In the genomic region with DNA sequence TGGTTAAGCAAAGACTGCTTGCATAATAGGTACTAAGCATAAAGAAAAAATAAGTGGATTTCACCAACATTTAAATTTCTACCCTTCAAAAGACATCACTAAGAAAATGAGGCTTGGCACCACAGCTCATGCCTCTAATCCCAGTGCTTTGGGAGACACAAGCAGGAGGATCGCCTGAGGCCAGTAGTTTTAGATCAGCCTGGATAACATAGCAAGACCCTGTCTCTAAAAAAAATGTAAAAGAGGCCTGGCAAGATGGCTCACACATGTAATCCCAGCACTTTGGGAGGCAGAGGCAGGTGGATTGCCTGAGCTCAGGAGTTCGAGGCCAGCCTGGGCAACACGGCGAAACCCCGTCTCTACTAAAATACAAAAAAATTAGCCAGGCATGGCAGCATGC, we compare ENCODE assay signal across 10 cellular contexts.
"Had no signal": no experiment of that assay in that cellular context is flagged by ENCODE, and none has a peak within 500 bp of the region (broad histone marks: within the 10 kb centered on the region; RNA-seq: fewer than 3 reads in every experiment).

No MANE protein-coding gene starts in this region.

- DNase-seq: GM23248, GOT3, H7, HFFc6, KBM-7 had no signal

- H3K4me1 ChIP-seq: HAP-1 had no signal

- H3K9me3 Mint-ChIP-seq: IgD-negative memory B cell had no signal

- H3K27me3 Mint-ChIP-seq: IgD-negative memory B cell had no signal

- H3K4me3 ChIP-seq: GM23248, HAP-1 had no signal

- H3K27ac Mint-ChIP-seq: HFFc6, IgD-negative memory B cell had no signal

- H3K9ac ChIP-seq: GM23248 had no signal

- ATAC-seq: HCT116, HepG2 had no signal

- H3K36me3 ChIP-seq: HAP-1 had no signal

- H3K4me3 Mint-ChIP-seq: HFFc6 had no signal

- H3K27ac ChIP-seq: GM23248, HL-60 had no signal
